In the genomic region with DNA sequence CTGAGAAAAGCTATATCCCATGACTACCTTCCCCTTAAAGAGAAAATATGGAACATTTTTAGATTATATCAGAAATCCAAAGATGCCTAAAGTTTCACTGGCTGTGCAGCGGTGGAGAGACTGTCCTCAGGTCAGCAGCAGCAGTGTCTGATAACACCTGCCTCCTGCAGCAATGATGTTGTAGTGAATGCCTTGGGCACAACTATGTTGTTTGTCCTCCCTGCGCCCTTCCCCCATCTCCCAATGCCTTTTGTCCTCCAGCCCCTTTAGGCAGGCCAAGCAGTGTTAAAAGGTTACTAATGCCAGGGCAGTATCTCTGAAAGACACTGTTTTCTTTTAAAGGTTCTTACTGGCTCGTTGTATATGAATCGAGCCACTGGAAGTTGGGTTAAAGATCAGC, we compare ENCODE assay signal across 17 cellular contexts. TPM values are rescaled to one million over a fixed set of nuclear protein-coding genes. Genes with fewer than 3 reads are reported as not detected.
DNase-seq lines count a peak whose midpoint lies in the region; ATAC-seq and TF ChIP-seq lines count a peak whose summit lies in the region.
"Had no signal": no experiment of that assay in that cellular context is flagged by ENCODE, and none has a peak within 500 bp of the region (broad histone marks: within the 10 kb centered on the region; RNA-seq: fewer than 3 reads in every experiment).

No MANE protein-coding gene starts in this region.

- H3K27ac ChIP-seq in neural progenitor cell: no peak overlapping the region
- H3K27ac ChIP-seq in transverse colon: peak overlapping the region; percentile 61 to 73 (median 67)
- H3K27ac ChIP-seq in hepatocyte: no peak overlapping the region
- no peak overlapping the region for H3K27ac ChIP-seq in PC-9
- H3K27ac ChIP-seq: BLaER1, GM23248, thoracic aorta had no signal

- POLR2A ChIA-PET in PC-9 (lab: Charles Lee; ENCODE audit: unreplicated experiment): interaction anchor here (0.6 kb wide), 1 partner anchor 231 kb away, joined by 5 read pairs; no protein-coding TSS in a partner anchor

- H3K36me3 Mint-ChIP-seq in activated T-cell treated with anti-CD3 and anti-CD28 coated beads, Interleukin-2, amount 50 U/mL, for 24 hours (ENCODE audit: low read depth): peaks cover 97% of the 10 kb centered on the region
- peaks cover 2 to 26% of the 10 kb centered on the region in 2 donors for H3K36me3 Mint-ChIP-seq in activated T-cell treated with anti-CD3 and anti-CD28 coated beads, Interleukin-2, amount 50 U/mL, for 72 hours (ENCODE audit: insufficient read depth in 2 of 2)
- peaks cover 29% of the 10 kb centered on the region for H3K36me3 Mint-ChIP-seq in neural progenitor cell

- intact Hi-C loops in Right ventricle myocardium superior (cut with DNase I) (no loop called here), transverse colon (cut with DNase I; ENCODE audit: low total_unique reads) (no loop called here), PC-9 (cut with micrococcal nuclease; ENCODE audit: unreplicated experiment) (no loop called here)

- TF ChIP-seq POLR2A in transverse colon (IDR thresholded peaks at IDR 0.05): no peak

- H2AFZ ChIP-seq in neural progenitor cell (replicated peaks) (no peak overlapping the region), hepatocyte (no peak overlapping the region), PC-9 (no peak overlapping the region)
- H2AFZ ChIP-seq: GM23248 had no signal

- no peak overlapping the region for H3K4me3 ChIP-seq in neural progenitor cell
- no peak overlapping the region for H3K4me3 ChIP-seq in transverse colon
- H3K4me3 ChIP-seq in hepatocyte: no peak overlapping the region
- no peak overlapping the region for H3K4me3 ChIP-seq in PC-9
- H3K4me3 ChIP-seq: BLaER1, GM23248, thoracic aorta had no signal

- BruUV-seq in PC-9 (replicated peaks; lab: Mats Ljungman, UMichigan): no TSS peak

- H4K20me1 ChIP-seq in neural progenitor cell (ENCODE audit: low read depth) (peaks cover 14% of the 10 kb centered on the region), hepatocyte (ENCODE audit: insufficient read depth, poor library complexity, severe bottlenecking) (no peaks in the 10 kb centered on the region), PC-9 (ENCODE audit: insufficient read depth) (peaks cover 3% of the 10 kb centered on the region)

- peaks cover 56% of the 10 kb centered on the region for H3K36me3 ChIP-seq in neural progenitor cell
- peaks cover 0 to 74% (median 18%) of the 10 kb centered on the region in 4 donors for H3K36me3 ChIP-seq in transverse colon
- peaks cover 6% of the 10 kb centered on the region for H3K36me3 ChIP-seq in hepatocyte (replicated peaks; ENCODE audit: insufficient read depth, low read depth)
- peaks cover 70% of the 10 kb centered on the region for H3K36me3 ChIP-seq in PC-9 (ENCODE audit: low read depth)

- in situ Hi-C loops in transverse colon (cut with MboI; ENCODE audit: low pct_ligation_motif_present in 1 of 4, low pct_unique_long_range_greater_than_20kb in 1 of 4, low sequenced_read_pairs in 3 of 4): loop anchor here in 1 of 4 donors (25.0 kb wide), 2 partner anchors 260 to 485 kb away; a partner anchor contains a TSS

- no peaks in the 10 kb centered on the region for H3K27me3 Mint-ChIP-seq in activated T-cell treated with anti-CD3 and anti-CD28 coated beads, Interleukin-2, amount 50 U/mL, for 24 hours
- no peaks in the 10 kb centered on the region for H3K27me3 Mint-ChIP-seq in activated T-cell treated with anti-CD3 and anti-CD28 coated beads, Interleukin-2, amount 50 U/mL, for 72 hours (ENCODE audit: low read depth)
- H3K27me3 Mint-ChIP-seq in neural progenitor cell (ENCODE audit: insufficient read depth, low read depth): no peaks in the 10 kb centered on the region
- H3K27me3 Mint-ChIP-seq: T-cell had no signal

- peaks cover 3% of the 10 kb centered on the region for H3F3A ChIP-seq in neural progenitor cell (ENCODE audit: low read depth)
- H3F3A ChIP-seq in PC-9 (ENCODE audit: insufficient read depth, low read depth): no peaks in the 10 kb centered on the region; the same call in 1 of the 2 replicates

- H3K9ac ChIP-seq in neural progenitor cell: no peak overlapping the region
- H3K9ac ChIP-seq: BLaER1, GM23248 had no signal

- H3K9me3 Mint-ChIP-seq in activated T-cell treated with anti-CD3 and anti-CD28 coated beads, Interleukin-2, amount 50 U/mL, for 24 hours: no peaks in the 10 kb centered on the region
- H3K9me3 Mint-ChIP-seq in activated T-cell treated with anti-CD3 and anti-CD28 coated beads, Interleukin-2, amount 50 U/mL, for 72 hours: no peaks in the 10 kb centered on the region
- no peaks in the 10 kb centered on the region for H3K9me3 Mint-ChIP-seq in neural progenitor cell
- H3K9me3 Mint-ChIP-seq: nephron progenitor cell, T-cell had no signal

- DNase-seq in activated T-cell treated with anti-CD3 and anti-CD28 coated beads, Interleukin-2, amount 50 U/mL, for 24 hours: no peak
- DNase-seq in activated T-cell treated with anti-CD3 and anti-CD28 coated beads, Interleukin-2, amount 50 U/mL, for 72 hours: no peak
- DNase-seq in Right ventricle myocardium superior (no peak), neural progenitor cell (ENCODE audit: low spot score) (peak; percentile 30), transverse colon (no peak), hepatocyte (ENCODE audit: low spot score) (no peak), PC-9 (no peak)
- DNase-seq: activated CD4-positive, alpha-beta T cell treated with anti-CD3 and anti-CD28 coated beads, Interleukin-2, amount 50 U/mL, for 1 hour; GM23248; islet precursor cell; NCI-H524; nephron progenitor cell; SHP77 treated with DMSO at 0.1 percent for 48 hours; T-cell had no signal

- H3K79me2 ChIP-seq in neural progenitor cell (ENCODE audit: low read depth): peaks cover 19% of the 10 kb centered on the region
- peaks cover 8% of the 10 kb centered on the region for H3K79me2 ChIP-seq in hepatocyte
- H3K79me2 ChIP-seq in PC-9 (ENCODE audit: low read depth): 0 out of 2 replicates have a peak, but pooled peaks cover 8% of the 10 kb centered on the region

- WGBS in transverse colon (ENCODE audit: low coverage in 1 of 2), 2 donors: 71 to 72% methylated on average over 2 to 4 of the region's 4 CpGs
- WGBS in hepatocyte (ENCODE audit: low lambda C conversion rate, missing lambda C conversion rate): 68% methylated on average over 4 of the region's 4 CpGs

- H3K27ac Mint-ChIP-seq in activated T-cell treated with anti-CD3 and anti-CD28 coated beads, Interleukin-2, amount 50 U/mL, for 24 hours: peak overlapping the region; percentile 3
- H3K27ac Mint-ChIP-seq in activated T-cell treated with anti-CD3 and anti-CD28 coated beads, Interleukin-2, amount 50 U/mL, for 72 hours: no peak overlapping the region
- H3K27ac Mint-ChIP-seq in neural progenitor cell: no peak overlapping the region
- H3K27ac Mint-ChIP-seq: T-cell had no signal

- peaks cover 14% of the 10 kb centered on the region for H3K4me1 Mint-ChIP-seq in activated T-cell treated with anti-CD3 and anti-CD28 coated beads, Interleukin-2, amount 50 U/mL, for 24 hours (ENCODE audit: low read depth)
- peaks cover 5% of the 10 kb centered on the region for H3K4me1 Mint-ChIP-seq in activated T-cell treated with anti-CD3 and anti-CD28 coated beads, Interleukin-2, amount 50 U/mL, for 72 hours (ENCODE audit: low read depth)
- no peaks in the 10 kb centered on the region for H3K4me1 Mint-ChIP-seq in neural progenitor cell
- H3K4me1 Mint-ChIP-seq: nephron progenitor cell had no signal

- ATAC-seq in activated T-cell treated with anti-CD3 and anti-CD28 coated beads, Interleukin-2, amount 50 U/mL, for 72 hours (replicated peaks in 1 of 2): no peak
- peak; percentile 51 for ATAC-seq in Right ventricle myocardium superior (ENCODE audit: poor library complexity)
- no peak for ATAC-seq in GM19397 (IDR thresholded peaks at IDR 0.05; ENCODE audit: unreplicated experiment)
- ATAC-seq: T-cell had no signal

- no peaks in the 10 kb centered on the region for H3K9me3 ChIP-seq in neural progenitor cell (ENCODE audit: low read depth)
- no peaks in the 10 kb centered on the region for H3K9me3 ChIP-seq in transverse colon
- H3K9me3 ChIP-seq in hepatocyte (ENCODE audit: low read depth): no peaks in the 10 kb centered on the region
- H3K9me3 ChIP-seq in PC-9 (ENCODE audit: insufficient read depth, low read depth): no peaks in the 10 kb centered on the region
- H3K9me3 ChIP-seq: BLaER1, thoracic aorta had no signal

- H3K4me2 ChIP-seq in neural progenitor cell (peak overlapping the region; percentile 29), hepatocyte (no peak overlapping the region), PC-9 (no peak overlapping the region)
- H3K4me2 ChIP-seq: BLaER1 had no signal

- TF ChIP-seq CTCF in neural progenitor cell (IDR thresholded peaks at IDR 0.05): no peak
- TF ChIP-seq CTCF in transverse colon (IDR thresholded peaks at IDR 0.05): no peak
- TF ChIP-seq CTCF in hepatocyte (IDR thresholded peaks at IDR 0.05; ENCODE audit: poor library complexity): no peak
- no peak for TF ChIP-seq CTCF in PC-9 (conservative IDR thresholded peaks at IDR 0.05)

- no peak for TF ChIP-seq EP300 in transverse colon (IDR thresholded peaks at IDR 0.05; ENCODE audit: low read depth)

- no peak overlapping the region for H3K4me3 Mint-ChIP-seq in activated T-cell treated with anti-CD3 and anti-CD28 coated beads, Interleukin-2, amount 50 U/mL, for 24 hours
- no peak overlapping the region for H3K4me3 Mint-ChIP-seq in activated T-cell treated with anti-CD3 and anti-CD28 coated beads, Interleukin-2, amount 50 U/mL, for 72 hours
- no peak overlapping the region for H3K4me3 Mint-ChIP-seq in neural progenitor cell
- H3K4me3 Mint-ChIP-seq: nephron progenitor cell, T-cell had no signal

- peaks cover 13% of the 10 kb centered on the region for H3K4me1 ChIP-seq in neural progenitor cell
- peaks cover 0 to 20% (median 13%) of the 10 kb centered on the region in 4 donors for H3K4me1 ChIP-seq in transverse colon
- H3K4me1 ChIP-seq in hepatocyte (ENCODE audit: insufficient read depth): no peaks in the 10 kb centered on the region
- H3K4me1 ChIP-seq in PC-9 (replicated peaks; ENCODE audit: insufficient read depth): no peaks in the 10 kb centered on the region
- H3K4me1 ChIP-seq: BLaER1 had no signal

- H3K27me3 ChIP-seq in neural progenitor cell (no peaks in the 10 kb centered on the region), transverse colon (no peaks in the 10 kb centered on the region), hepatocyte (no peaks in the 10 kb centered on the region), PC-9 (ENCODE audit: insufficient read depth, low read depth) (no peaks in the 10 kb centered on the region)
- H3K27me3 ChIP-seq: BLaER1 had no signal

- H3K9me2 ChIP-seq in hepatocyte (replicated peaks; ENCODE audit: insufficient read depth) (no peaks in the 10 kb centered on the region), PC-9 (ENCODE audit: insufficient read depth) (no peaks in the 10 kb centered on the region)

- CTCF ChIA-PET in PC-9 (lab: Charles Lee): no interaction called here

RNA-seq across cellular contexts. Expression of a gene that starts 13.2 kb away (rescaled TPM):
- 100 to 1,000 TPM; 191 to 207 TPM for total RNA-seq in activated T-cell treated with anti-CD3 and anti-CD28 coated beads, Interleukin-2, amount 50 U/mL, for 72 hours
- total RNA-seq in Right ventricle myocardium superior: 218 TPM
- 149 and 414 TPM in 2 replicates for total RNA-seq in neural progenitor cell (ENCODE audit: low replicate concordance)
- 10 to 100 TPM; 28.1 to 92.8 (median 51.5) TPM for total RNA-seq in transverse colon
- total RNA-seq in hepatocyte: 94.7 and 96.8 TPM in 2 replicates
- 177 and 194 TPM in 2 replicates for polyA plus RNA-seq in hepatocyte
- total RNA-seq in PC-9 (2021): 162 and 184 TPM in 2 replicates

Comparison
In these comparisons a context has a peak if more than half of its experiments do, and no peak if none do; other contexts are left out.
1. H3K27ac ChIP-seq: peak in transverse colon (4 of 4); none in neural progenitor cell (single experiment), hepatocyte (single experiment) and PC-9 (single experiment).